Comparison of ENCODE assay signal across 13 cellular contexts in genomic region chr10:70363292-70363691, GRCh38. TPM values are rescaled to one million over a fixed set of nuclear protein-coding genes. Genes with fewer than 3 reads are reported as not detected.
DNase-seq lines count a peak whose midpoint lies in the region; ATAC-seq, FAIRE-seq and TF ChIP-seq lines count a peak whose summit lies in the region.
"Had no signal": no experiment of that assay in that cellular context is flagged by ENCODE, and none has a peak within 500 bp of the region (broad histone marks: within the 10 kb centered on the region; RNA-seq: fewer than 3 reads in every experiment).

No MANE protein-coding gene starts in this region.

- no peak overlapping the region for H3K4me2 ChIP-seq in A549
- peak overlapping the region; percentile 72 for H3K4me2 ChIP-seq in skeletal muscle satellite cell (ENCODE audit: low read length)
- H3K4me2 ChIP-seq: KMS-11 had no signal

- CTCF ChIA-PET in A549 (lab: Yijun Ruan, JAX): interaction anchor here (0.8 to 24.7 kb wide), 21 partner anchors 9 to 247 kb away, joined by 3 to 554 read pairs (median 16); partner anchors contain the start of genes LRRC20, NPFFR1 and PPA1

- WGBS in A549 (ENCODE audit: missing lambda C conversion rate): 48% methylated on average over 1 of the region's 1 CpG
- 60 to 83% methylated on average over 1 of the region's 1 CpG for WGBS in gastroesophageal sphincter (ENCODE audit: low coverage in 1 of 2), 2 donors
- 76 to 78% methylated on average over 1 of the region's 1 CpG for WGBS in pancreas, 2 donors

- H3K27ac ChIP-seq in A549: peak overlapping the region; percentile 66 to 86; a peak in 4 of 6 replicates
- peak overlapping the region; percentile 95 for H3K27ac ChIP-seq in RWPE2 (ENCODE audit: poor library complexity, severe bottlenecking)
- peak overlapping the region; percentile 74 to 91 (median 86) for H3K27ac ChIP-seq in gastroesophageal sphincter
- H3K27ac ChIP-seq in pancreas: no peak overlapping the region

- ATAC-seq in A549: no peak
- ATAC-seq in RWPE2 (ENCODE audit: low read depth): no peak
- ATAC-seq in gastroesophageal sphincter: no peak
- no peak for ATAC-seq in GM21528 (IDR thresholded peaks at IDR 0.05; ENCODE audit: low FRiP score, unreplicated experiment)
- no peak for ATAC-seq in GM18870 (IDR thresholded peaks at IDR 0.05; ENCODE audit: unreplicated experiment)
- ATAC-seq in pancreas: no peak

- TF ChIP-seq RAD21 in A549 (conservative IDR thresholded peaks at IDR 0.05 in 1 of 2, IDR thresholded peaks at IDR 0.05 in 1 of 2): no peak

- TF ChIP-seq EP300 in A549 (IDR thresholded peaks at IDR 0.05) (no peak), gastroesophageal sphincter (IDR thresholded peaks at IDR 0.05) (no peak)

- POLR2A ChIA-PET in A549 (lab: Yijun Ruan, JAX): interaction anchor here (2.2 kb wide), 1 partner anchor 142 kb away, joined by 8 read pairs; no protein-coding TSS in a partner anchor

- peak overlapping the region; percentile 69 for H3K9ac ChIP-seq in skeletal muscle satellite cell (ENCODE audit: low read depth, low read length)

- H3K36me3 ChIP-seq in RWPE2 (ENCODE audit: low read depth) (no peaks in the 10 kb centered on the region), gastroesophageal sphincter (no peaks in the 10 kb centered on the region), skeletal muscle satellite cell (ENCODE audit: insufficient read depth, low read length) (no peaks in the 10 kb centered on the region), pancreas (no peaks in the 10 kb centered on the region)

- FAIRE-seq in A549 (lab: Jason Lieb, UNC): no peak
- no peak for FAIRE-seq in pancreas (lab: Jason Lieb, UNC)
- FAIRE-seq: bronchial epithelial cell had no signal

- intact Hi-C loops in pancreas (cut with DNase I): loop anchor here in 2 of 3 donors (5.0 to 10.0 kb wide), 2 partner anchors 138 to 141 kb away; no protein-coding TSS in a partner anchor

- TF ChIP-seq POLR2A in A549 (IDR thresholded peaks at IDR 0.05; ENCODE audit: low read length) (no peak), gastroesophageal sphincter (IDR thresholded peaks at IDR 0.05) (no peak)

- H3K27me3 ChIP-seq in RWPE2 (ENCODE audit: insufficient read depth, poor library complexity, severe bottlenecking): no peaks in the 10 kb centered on the region
- H3K27me3 ChIP-seq in gastroesophageal sphincter: no peaks in the 10 kb centered on the region
- no peaks in the 10 kb centered on the region for H3K27me3 ChIP-seq in skeletal muscle satellite cell (ENCODE audit: control insufficient read depth, insufficient read depth, low read length)
- H3K27me3 ChIP-seq in pancreas: no peaks in the 10 kb centered on the region

- H3K4me1 ChIP-seq in A549: peaks cover 19% of the 10 kb centered on the region
- H3K4me1 ChIP-seq in RWPE2 (ENCODE audit: insufficient read depth, poor library complexity, severe bottlenecking): peaks cover 14% of the 10 kb centered on the region
- H3K4me1 ChIP-seq in gastroesophageal sphincter: peaks cover 0 to 20% (median 8%) of the 10 kb centered on the region in 3 donors
- H3K4me1 ChIP-seq in skeletal muscle satellite cell (ENCODE audit: control insufficient read depth, insufficient read depth, low read length): peaks cover 16% of the 10 kb centered on the region
- no peaks in the 10 kb centered on the region for H3K4me1 ChIP-seq in pancreas

- TF ChIP-seq CTCF in A549 (IDR thresholded peaks at IDR 0.05) (no peak), RWPE2 (IDR thresholded peaks at IDR 0.05; ENCODE audit: poor library complexity, severe bottlenecking) (no peak), gastroesophageal sphincter (IDR thresholded peaks at IDR 0.05) (no peak), pancreas (IDR thresholded peaks at IDR 0.05) (no peak)

- DNase-seq in A549 (ENCODE audit: low read depth in 1 of 2, low spot score in 1 of 2) (no peak), RWPE2 (ENCODE audit: low spot score) (no peak), pancreas (no peak), HPDE6-E6E7 (ENCODE audit: extremely low spot score) (no peak)
- DNase-seq: endodermal cell, naive B cell, NCI-H524 treated with DMSO at 0.1 percent for 48 hours had no signal

- H3K4me3 ChIP-seq in A549 (no peak overlapping the region), RWPE2 (ENCODE audit: severe bottlenecking) (no peak overlapping the region), gastroesophageal sphincter (no peak overlapping the region), skeletal muscle satellite cell (ENCODE audit: low read length) (no peak overlapping the region), pancreas (no peak overlapping the region)

- no peaks in the 10 kb centered on the region for H3K9me3 ChIP-seq in A549
- H3K9me3 ChIP-seq in RWPE2 (ENCODE audit: severe bottlenecking): no peaks in the 10 kb centered on the region
- no peaks in the 10 kb centered on the region for H3K9me3 ChIP-seq in gastroesophageal sphincter
- no peaks in the 10 kb centered on the region for H3K9me3 ChIP-seq in skeletal muscle satellite cell (replicated peaks; ENCODE audit: low read length)
- no peaks in the 10 kb centered on the region for H3K9me3 ChIP-seq in pancreas

TF ChIP-seq in A549, 52 proteins besides CTCF, POLR2A, EP300 and RAD21:
- TF ChIP-seq JUNB (IDR thresholded peaks at IDR 0.05) (no peak), MAX (IDR thresholded peaks at IDR 0.05) (no peak), HES2 (IDR thresholded peaks at IDR 0.05) (no peak), MAFK (IDR thresholded peaks at IDR 0.05; ENCODE audit: partially characterized antibody) (no peak), BHLHE40 (IDR thresholded peaks at IDR 0.05; ENCODE audit: low read depth, low read length) (no peak), RFX5 (IDR thresholded peaks at IDR 0.05) (no peak), MAZ (IDR thresholded peaks at IDR 0.05; ENCODE audit: borderline replicate concordance, low read depth, low read length) (no peak), ZNF302 (CRISPR knock-in tag; IDR thresholded peaks at IDR 0.05) (no peak), POLR2AphosphoS2 (conservative IDR thresholded peaks at IDR 0.05; ENCODE audit: low read length) (no peak), RARB (CRISPR knock-in tag; IDR thresholded peaks at IDR 0.05) (no peak), PBX3 (IDR thresholded peaks at IDR 0.05) (no peak)

RNA-seq across cellular contexts. Expression of gene LRRC20, which starts 19.1 kb away (rescaled TPM):
- polyA plus RNA-seq in A549 (2011; rRNA removed) (16.5 and 19.6 TPM in 2 replicates), A549 (2017; fragmentation: RNase III; extraction: RNeasy Plus Mini Kit Qiagen cat#74134 plus additional on column Dnase treatment) (19.0 to 22.1 TPM (median 20.7 TPM) in 3 replicates), pancreas (1 to 10 TPM; 1.7 to 4.3 TPM)
- 41.6 and 54.1 TPM in 2 replicates for polyA plus RNA-seq in A549 (2012; cell fraction: cytosol; rRNA removed)
- 53.3 and 53.9 TPM in 2 replicates for polyA plus RNA-seq in A549 (2012; cell fraction: nucleus; rRNA removed)
- 14.3 and 18.8 TPM in 2 replicates for polyA minus RNA-seq in A549 (2011; rRNA and poly(A)+ RNA removed)
- total RNA-seq in gastroesophageal sphincter (10 to 100 TPM in 2 of 4 donors, 1 to 10 TPM in 2; 7.5 to 18.8 (median 10.1) TPM), pancreas (1 to 10 TPM; 1.3 to 3.7 (median 2.1) TPM)
- total RNA-seq in skeletal muscle satellite cell (2012; rRNA removed): 5.7 and 11.7 TPM in 2 replicates

RNA-seq across cellular contexts. Expression of gene EIF4EBP2, which starts 40.7 kb away (rescaled TPM):
- polyA plus RNA-seq in A549 (2011; rRNA removed) (15.4 and 17.7 TPM in 2 replicates), A549 (2017; fragmentation: RNase III; extraction: RNeasy Plus Mini Kit Qiagen cat#74134 plus additional on column Dnase treatment) (12.2 to 13.0 TPM (median 12.2 TPM) in 3 replicates), pancreas (10 to 100 TPM; 12.5 to 16.0 TPM)
- polyA plus RNA-seq in A549 (2012; cell fraction: cytosol; rRNA removed): 3.5 and 4.7 TPM in 2 replicates
- polyA plus RNA-seq in A549 (2012; cell fraction: nucleus; rRNA removed): 2.0 and 3.7 TPM in 2 replicates
- 19.4 and 19.8 TPM in 2 replicates for polyA minus RNA-seq in A549 (2011; rRNA and poly(A)+ RNA removed)
- total RNA-seq in gastroesophageal sphincter (10 to 100 TPM; 83.8 to 93.7 (median 90.6) TPM), pancreas (10 to 100 TPM; 28.7 to 43.5 (median 35.1) TPM)
- 30.9 and 32.8 TPM in 2 replicates for total RNA-seq in skeletal muscle satellite cell (2012; rRNA removed)

Comparison
In these comparisons a context has a peak if more than half of its experiments do, and no peak if none do; other contexts are left out.
1. H3K27ac ChIP-seq: peak in A549 (2 of 2), RWPE2 (single experiment) and gastroesophageal sphincter (4 of 4); none in pancreas (0 of 4).